ENCODE assay signal across 11 cellular contexts in genomic region chr7:73884867-73885422, GRCh38. TPM values are rescaled to one million over a fixed set of nuclear protein-coding genes. Genes with fewer than 3 reads are reported as not detected.
A peak's percentile ranks its signal among the peaks of the same experiment; 100 is the strongest.
DNase-seq lines count a peak whose midpoint lies in the region; ATAC-seq, FAIRE-seq and TF ChIP-seq lines count a peak whose summit lies in the region.
"Not testable (repeated sequence)": the region's sequence is repeated elsewhere in the genome, so short reads cannot be mapped to it uniquely, and the experiment has no call there.
"Had no signal": no experiment of that assay in that cellular context is flagged by ENCODE, and none has a peak within 500 bp of the region (broad histone marks: within the 10 kb centered on the region; RNA-seq: fewer than 3 reads in every experiment).

No MANE protein-coding gene starts in this region.

- intact Hi-C loops in Right ventricle myocardium inferior (cut with DNase I): loop anchor here (5.0 kb wide), 1 partner anchor 142 kb away; the partner anchor contains the start of gene ELN

- not testable (repeated sequence) for H3K9me3 Mint-ChIP-seq in HFFc6; astrocyte (ENCODE audit: unreplicated experiment); chondrocyte (ENCODE audit: low read depth)

- not testable (repeated sequence) for FAIRE-seq in astrocyte (lab: Jason Lieb, UNC)

- not testable (repeated sequence) for H3K4me2 ChIP-seq in astrocyte (ENCODE audit: low read length)

- H3K4me1 Mint-ChIP-seq in HFFc6 (ENCODE audit: low read depth) (peaks cover 34% of the 10 kb centered on the region), chondrocyte (ENCODE audit: low read depth) (peaks cover 59% of the 10 kb centered on the region)
- H3K4me1 Mint-ChIP-seq in astrocyte (ENCODE audit: low read depth, unreplicated experiment): not testable (repeated sequence)

- not testable (repeated sequence) for H3K27ac ChIP-seq in astrocyte (ENCODE audit: low read depth, low read length)
- peak overlapping the region; percentile 62 to 83 for H3K27ac ChIP-seq in thoracic aorta

- H3K36me3 Mint-ChIP-seq in HFFc6 (ENCODE audit: low read depth); astrocyte (ENCODE audit: low read depth, unreplicated experiment); chondrocyte (ENCODE audit: low read depth): not testable (repeated sequence)

- not testable (repeated sequence) for ATAC-seq in Right ventricle myocardium inferior; thoracic aorta (ENCODE audit: insufficient number of reproducible peaks, low FRiP score, low read depth)

- not testable (repeated sequence) for H3K4me3 ChIP-seq in astrocyte (ENCODE audit: insufficient read depth, low read depth, low read length); thoracic aorta

- H3K27ac Mint-ChIP-seq in HFFc6 (peak overlapping the region; percentile 12; the same call in 1 of the 2 replicates), chondrocyte (ENCODE audit: unreplicated experiment) (peak overlapping the region; percentile 81)
- not testable (repeated sequence) for H3K27ac Mint-ChIP-seq in astrocyte (ENCODE audit: unreplicated experiment)

- H3K4me3 Mint-ChIP-seq in HFFc6; chondrocyte (ENCODE audit: unreplicated experiment): not testable (repeated sequence)
- H3K4me3 Mint-ChIP-seq in astrocyte (ENCODE audit: unreplicated experiment): peak overlapping the region; percentile 40

- H3K79me2 ChIP-seq in astrocyte (ENCODE audit: insufficient read depth, low read length): not testable (repeated sequence)

- not testable (repeated sequence) for H3K27me3 ChIP-seq in astrocyte (ENCODE audit: insufficient read depth, low read length); thoracic aorta (replicated peaks; ENCODE audit: insufficient read depth)

- TF ChIP-seq CTCF in HFFc6 (IDR thresholded peaks at IDR 0.05); astrocyte (IDR thresholded peaks at IDR 0.05; ENCODE audit: insufficient read depth, low read depth, low read length); chondrocyte (IDR thresholded peaks at IDR 0.05); thoracic aorta (IDR thresholded peaks at IDR 0.05): not testable (repeated sequence)

- H4K20me1 ChIP-seq in astrocyte (ENCODE audit: insufficient read depth, low read length): not testable (repeated sequence)

- peaks cover 14% of the 10 kb centered on the region for H3K4me1 ChIP-seq in astrocyte (ENCODE audit: insufficient read depth, low read length)
- peaks cover 41 to 58% of the 10 kb centered on the region in 2 donors for H3K4me1 ChIP-seq in thoracic aorta (ENCODE audit: control insufficient read depth in 1 of 2, low read depth in 2 of 2)

- DNase-seq in HFFc6; astrocyte (ENCODE audit: low read depth); chondrocyte (ENCODE audit: low spot score); thoracic aorta (ENCODE audit: low spot score): not testable (repeated sequence)
- DNase-seq in Right ventricle myocardium inferior (ENCODE audit: missing footprints): peak; percentile 5

- H3K27me3 Mint-ChIP-seq in HFFc6 (ENCODE audit: insufficient read depth); chondrocyte (ENCODE audit: low read depth): not testable (repeated sequence)
- peaks cover 25% of the 10 kb centered on the region for H3K27me3 Mint-ChIP-seq in astrocyte (ENCODE audit: low read depth, unreplicated experiment)

- not testable (repeated sequence) for H2AFZ ChIP-seq in astrocyte (ENCODE audit: low read depth, low read length)

- not testable (repeated sequence) for H3K36me3 ChIP-seq in astrocyte (ENCODE audit: insufficient read depth, low read length); thoracic aorta

- H3K9ac ChIP-seq in astrocyte (ENCODE audit: low read length): not testable (repeated sequence)

- not testable (repeated sequence) for H3K9me3 ChIP-seq in astrocyte (ENCODE audit: insufficient read depth, low read depth, low read length); thoracic aorta

RNA-seq across cellular contexts. Expression of gene TMEM270, which starts 24.0 kb away (rescaled TPM):
- total RNA-seq in HFFc6 (2021; fragmentation: NEBNext Ultra II Directional; extraction: Animal tissue kit (Norgen Biotek cat#: 25700)): not detected
- total RNA-seq in astrocyte: not detected in 2 replicates
- total RNA-seq in chondrocyte: 0.25 TPM in 1 of 3 replicates, not detected in the others
- not detected for total RNA-seq in Right ventricle myocardium inferior
- not detected for total RNA-seq in thoracic aorta
- total RNA-seq: A673; CD4-positive, alpha-beta memory T cell; CD4-positive, CD25-positive, alpha-beta regulatory T cell; CD8-positive, alpha-beta memory T cell; G401; GM12878 had no signal

RNA-seq across cellular contexts. Expression of gene METTL27, which starts 42.6 kb away (rescaled TPM):
- 1 to 10 TPM; 3.9 to 7.2 (median 6.0) TPM for total RNA-seq in HFFc6 (2021; fragmentation: NEBNext Ultra II Directional; extraction: Animal tissue kit (Norgen Biotek cat#: 25700))
- total RNA-seq in astrocyte (2.1 and 2.5 TPM in 2 replicates), chondrocyte (0.51 to 1.7 TPM (median 0.99 TPM) in 3 replicates), Right ventricle myocardium inferior (0.27 TPM), thoracic aorta (1 to 10 TPM in 1 of 2 donors, not detected in 1; 1.2 TPM)
- total RNA-seq: A673; CD8-positive, alpha-beta memory T cell; G401 had no signal

RNA-seq across cellular contexts. Expression of gene CLDN4, which starts 54.1 kb away (rescaled TPM):
- total RNA-seq in HFFc6 (2021; fragmentation: NEBNext Ultra II Directional; extraction: Animal tissue kit (Norgen Biotek cat#: 25700)): under 1 TPM; 0.05 to 0.47 (median 0.32) TPM
- total RNA-seq in astrocyte: 13.7 and 32.5 TPM in 2 replicates
- 0.35 to 0.80 TPM (median 0.51 TPM) in 3 replicates for total RNA-seq in chondrocyte
- total RNA-seq in Right ventricle myocardium inferior: not detected
- under 1 TPM in 1 of 2 donors, not detected in 1; 0.99 TPM for total RNA-seq in thoracic aorta
- total RNA-seq: CD4-positive, alpha-beta memory T cell had no signal
